Comparison of ENCODE assay signal across 20 cellular contexts in genomic region chr3:185758912-185759311, GRCh38.
DNase-seq lines count a peak whose midpoint lies in the region; ATAC-seq and TF ChIP-seq lines count a peak whose summit lies in the region.
"Had no signal": no experiment of that assay in that cellular context is flagged by ENCODE, and none has a peak within 500 bp of the region (broad histone marks: within the 10 kb centered on the region; RNA-seq: fewer than 3 reads in every experiment).

No MANE protein-coding gene starts in this region.

- H3K4me1 ChIP-seq in SK-N-SH (ENCODE audit: control insufficient read depth in 1 of 2, insufficient read depth in 2 of 2, low read depth in 1 of 2, low read length in 1 of 2), result peaks cover 0 to 37% of the 10 kb centered on the region in 2 experiments
- H3K4me1 ChIP-seq in transverse colon, result peaks cover 3 to 35% (median 23%) of the 10 kb centered on the region in 4 donors

- no peak for TF ChIP-seq POLR2A in transverse colon (IDR thresholded peaks at IDR 0.05)

- no peak overlapping the region for H2AFZ ChIP-seq in SK-N-SH (ENCODE audit: low read depth)

- no peak overlapping the region for H3K9ac ChIP-seq in SK-N-SH

- 0 out of 2 replicates have a peak overlapping the region, but pooled peaks have one; percentile 2 for H3K4me2 ChIP-seq in SK-N-SH

- TF ChIP-seq EP300 in SK-N-SH (IDR thresholded peaks at IDR 0.05; ENCODE audit: borderline replicate concordance in 1 of 2, low read depth in 1 of 2, low read length in 1 of 2), result no peak
- no peak for TF ChIP-seq EP300 in transverse colon (IDR thresholded peaks at IDR 0.05; ENCODE audit: low read depth)

- in situ Hi-C loops in transverse colon (cut with MboI; ENCODE audit: low pct_ligation_motif_present in 1 of 4, low pct_unique_long_range_greater_than_20kb in 1 of 4, low sequenced_read_pairs in 3 of 4), result no loop called here

- TF ChIP-seq CTCF in SK-N-SH (IDR thresholded peaks at IDR 0.05) (no peak), transverse colon (IDR thresholded peaks at IDR 0.05) (no peak)

- H3K4me3 ChIP-seq in SK-N-SH (ENCODE audit: low read depth in 2 of 2, low read length in 1 of 2) (no peak overlapping the region), transverse colon (no peak overlapping the region)
- H3K4me3 ChIP-seq: lung, ovary, SJSA1 had no signal

- POLR2A ChIA-PET in SK-N-SH (lab: Yijun Ruan, JAX), result no interaction called here

- DNase-seq in SK-N-SH, result no peak
- peak; percentile 30 for DNase-seq in SW480 (ENCODE audit: low spot score)
- no peak for DNase-seq in left colon
- no peak for DNase-seq in transverse colon
- DNase-seq in iPS-NIHi7 (ENCODE audit: extremely low spot score), result no peak
- DNase-seq in activated effector memory CD4-positive, alpha-beta T cell treated with anti-CD3 and anti-CD28 coated beads, Interleukin-2, amount 50 U/mL, for 16 hours, result no peak
- DNase-seq: activated CD8-positive, alpha-beta T cell treated with anti-CD3 and anti-CD28 coated beads, Interleukin-2, amount 10 ng/mL, durations not matched to agents 7 days and 5 days; activated T-cell treated with anti-CD3 and anti-CD28 coated beads, Interleukin-2, amount 50 U/mL, for 4 hours; C1 segment of cervical spinal cord; HCEC 1CT; naive thymus-derived CD8-positive, alpha-beta T cell; NCI-H1930; NCI-H82; ovary; stimulated activated CD4-positive, alpha-beta T cell treated with anti-CD3 and anti-CD28 coated beads, Interleukin-2, amount 100 ng/mL, for 24 hours; stimulated activated naive CD8-positive, alpha-beta T cell treated with anti-CD3 and anti-CD28 coated beads, Interleukin-15, amount 100 ng/mL, for 72 hours had no signal

- H3K9me3 ChIP-seq in SK-N-SH (no peaks in the 10 kb centered on the region), transverse colon (no peaks in the 10 kb centered on the region)
- H3K9me3 ChIP-seq: SJSA1 had no signal

- no peak for TF ChIP-seq RAD21 in SK-N-SH (IDR thresholded peaks at IDR 0.05; ENCODE audit: low read length)

- peaks cover 6% of the 10 kb centered on the region for H3F3A ChIP-seq in SK-N-SH (replicated peaks; ENCODE audit: insufficient read depth)

- H3K36me3 ChIP-seq in SK-N-SH (replicated peaks in 1 of 2; ENCODE audit: control insufficient read depth in 1 of 2, insufficient read depth in 2 of 2, low read length in 1 of 2) (no peaks in the 10 kb centered on the region), transverse colon (no peaks in the 10 kb centered on the region)
- H3K36me3 ChIP-seq: ovary had no signal

- WGBS in SK-N-SH (ENCODE audit: low lambda C conversion rate), result 33% methylated on average over 1 of the region's 1 CpG
- 20 to 27% methylated on average over 1 of the region's 1 CpG for WGBS in transverse colon (ENCODE audit: low coverage in 1 of 2), 2 donors

- H4K20me1 ChIP-seq in SK-N-SH (ENCODE audit: insufficient read depth), result peaks cover 74% of the 10 kb centered on the region

- H3K79me2 ChIP-seq in SK-N-SH (ENCODE audit: insufficient read depth), result peaks cover 100% of the 10 kb centered on the region

- intact Hi-C loops in left colon (cut with DNase I, micrococcal nuclease) (no loop called here), transverse colon (cut with DNase I; ENCODE audit: low total_unique reads) (no loop called here)

- peak overlapping the region in 1 of 2 experiments; percentile 0; a peak in 1 of 4 replicates for H3K27ac ChIP-seq in SK-N-SH (ENCODE audit: low read depth in 2 of 2, low read length in 1 of 2)
- peak overlapping the region; percentile 64 to 84 (median 70) for H3K27ac ChIP-seq in transverse colon
- H3K27ac ChIP-seq: ovary, SJSA1 had no signal

- no peaks in the 10 kb centered on the region for H3K9me2 ChIP-seq in SK-N-SH

- H3K27me3 ChIP-seq in SK-N-SH (ENCODE audit: insufficient read depth) (no peaks in the 10 kb centered on the region), transverse colon (no peaks in the 10 kb centered on the region)
- H3K27me3 ChIP-seq: ovary, SJSA1 had no signal

- ATAC-seq in SK-N-SH treated with all-trans-retinoic acid at 6 μM for 48 hours (no peak; the same call in 2 of the 3 replicates), left colon (peak; percentile 88), GM19467 (IDR thresholded peaks at IDR 0.05; ENCODE audit: unreplicated experiment) (no peak)
- ATAC-seq: activated CD8-positive, alpha-beta T cell treated with anti-CD3 and anti-CD28 coated beads, Interleukin-2, amount 10 ng/mL, durations not matched to agents 7 days and 5 days; activated T-cell treated with anti-CD3 and anti-CD28 coated beads, Interleukin-2, amount 50 U/mL, for 4 hours; naive thymus-derived CD8-positive, alpha-beta T cell; stimulated activated naive CD8-positive, alpha-beta T cell treated with anti-CD3 and anti-CD28 coated beads, Interleukin-15, amount 100 ng/mL, for 72 hours had no signal

- CTCF ChIA-PET in SK-N-SH (lab: Yijun Ruan, JAX), result interaction anchor here (4.8 to 13.1 kb wide), 2 partner anchors 9 to 97 kb away, joined by 26 to 194 read pairs; no protein-coding TSS in a partner anchor

TF ChIP-seq in SK-N-SH, 30 proteins besides CTCF, POLR2A, EP300 and RAD21:
- TF ChIP-seq RCOR1 (IDR thresholded peaks at IDR 0.05; ENCODE audit: low read length) (no peak), USF1 (IDR thresholded peaks at IDR 0.05; ENCODE audit: borderline replicate concordance, low read depth) (no peak), RFX5 (IDR thresholded peaks at IDR 0.05; ENCODE audit: low read length) (no peak), CHD2 (IDR thresholded peaks at IDR 0.05; ENCODE audit: low read length, partially characterized antibody) (no peak)

TF ChIP-seq in SK-N-SH treated with all-trans-retinoic acid at 6 μM for 48 hours, 23 proteins besides CTCF, POLR2A, EP300 and RAD21:
- TF ChIP-seq TCF4 (CRISPR knock-in tag; IDR thresholded peaks at IDR 0.05; ENCODE audit: borderline replicate concordance) (no peak), PPARA (CRISPR knock-in tag; IDR thresholded peaks at IDR 0.05; ENCODE audit: borderline replicate concordance) (no peak), ESRRG (CRISPR knock-in tag; IDR thresholded peaks at IDR 0.05) (no peak), CREB5 (CRISPR knock-in tag; IDR thresholded peaks at IDR 0.05; ENCODE audit: low read depth) (no peak), OSR1 (CRISPR knock-in tag; IDR thresholded peaks at IDR 0.05) (no peak), ZC3H10 (CRISPR knock-in tag; IDR thresholded peaks at IDR 0.05) (no peak), GLIS3 (CRISPR knock-in tag; IDR thresholded peaks at IDR 0.05) (no peak), ZNF70 (CRISPR knock-in tag; IDR thresholded peaks at IDR 0.05) (no peak), PATZ1 (CRISPR knock-in tag; IDR thresholded peaks at IDR 0.05; ENCODE audit: borderline replicate concordance) (no peak), ZFP3 (CRISPR knock-in tag; IDR thresholded peaks at IDR 0.05) (no peak), ARNTL (CRISPR knock-in tag; IDR thresholded peaks at IDR 0.05; ENCODE audit: borderline replicate concordance, low read depth) (no peak), ZFP30 (CRISPR knock-in tag; IDR thresholded peaks at IDR 0.05) (no peak), CSRNP3 (CRISPR knock-in tag; IDR thresholded peaks at IDR 0.05) (no peak)
